In genomic region chr10:44963772-44964633, GRCh38 we compare ENCODE assay signal across 8 cellular contexts. TPM values are rescaled to one million over a fixed set of nuclear protein-coding genes. Genes with fewer than 3 reads are reported as not detected.
A peak's percentile ranks its signal among the peaks of the same experiment; 100 is the strongest.
DNase-seq lines count a peak whose midpoint lies in the region; ATAC-seq and TF ChIP-seq lines count a peak whose summit lies in the region.

No MANE protein-coding gene starts in this region.

- H3K4me3 ChIP-seq in adipocyte (ENCODE audit: low read length) (peak overlapping the region; percentile 49), spleen (peak overlapping the region in 2 of 8 donors; percentile 1 to 33)

- WGBS in spleen, 5 donors: 63 to 73% (median 67%) methylated on average over 15 of the region's 15 CpGs

- H3K27ac ChIP-seq in spleen: peak overlapping the region; percentile 48 to 93 (median 79)

- intact Hi-C loops in spleen (cut with DNase I; ENCODE audit: low total_unique reads): no loop called here

- peak overlapping the region; percentile 67 for H3K9ac ChIP-seq in adipocyte (ENCODE audit: low read length)

- no peaks in the 10 kb centered on the region for H3K27me3 ChIP-seq in adipocyte (replicated peaks; ENCODE audit: control insufficient read depth, insufficient read depth, low read length)
- no peaks in the 10 kb centered on the region for H3K27me3 ChIP-seq in spleen (replicated peaks in 1 of 7)

- no peak for ATAC-seq in HG02798 (IDR thresholded peaks at IDR 0.05; ENCODE audit: poor library complexity, unreplicated experiment)

- TF ChIP-seq POLR2A in GM19193 (IDR thresholded peaks at IDR 0.05; ENCODE audit: extremely low read depth, insufficient read depth, insufficient read length) (peak; percentile 15), spleen (IDR thresholded peaks at IDR 0.05) (no peak)

- H3K4me1 ChIP-seq in adipocyte (ENCODE audit: control insufficient read depth, insufficient read depth, low read length) (peaks cover 86% of the 10 kb centered on the region), spleen (peaks cover 36 to 97% (median 86%) of the 10 kb centered on the region in 6 donors)

- H3K9me3 ChIP-seq in adipocyte (ENCODE audit: control insufficient read depth, low read length) (no peaks in the 10 kb centered on the region), spleen (no peaks in the 10 kb centered on the region)

- DNase-seq in adipocyte (ENCODE audit: low read depth): peak; percentile 22
- DNase-seq in kidney tubule cell (ENCODE audit: low spot score): peak; percentile 87
- DNase-seq in spleen: peak; percentile 84
- DNase-seq in dedifferentiated amniotic fluid mesenchymal stem cell (ENCODE audit: extremely low spot score): no peak
- DNase-seq in activated T-cell treated with anti-CD3 and anti-CD28 coated beads, Interleukin-2, amount 50 U/mL, for 1 hour: no peak
- DNase-seq in GM03348 (ENCODE audit: low spot score): no peak

- H3K36me3 ChIP-seq in adipocyte (ENCODE audit: control insufficient read depth, insufficient read depth, low read length, severe bottlenecking) (no peaks in the 10 kb centered on the region), spleen (no peaks in the 10 kb centered on the region)

- TF ChIP-seq CTCF in spleen (IDR thresholded peaks at IDR 0.05 in 8 of 11, conservative IDR thresholded peaks at IDR 0.05 in 3 of 11): no peak

RNA-seq across cellular contexts. Expression of gene RASSF4, which starts 4.4 kb away (rescaled TPM):
- 10 to 100 TPM; 70.8 to 96.2 (median 73.7) TPM for total RNA-seq in spleen
- 10 to 100 TPM; 36.7 to 61.0 (median 38.2) TPM for polyA plus RNA-seq in spleen

RNA-seq across cellular contexts. Expression of gene DEPP1, which starts 14.6 kb away (rescaled TPM):
- total RNA-seq in spleen: 10 to 100 TPM in 6 of 7 donors, 1 to 10 TPM in 1; 9.5 to 90.1 (median 21.1) TPM
- 10 to 100 TPM; 13.3 to 36.5 (median 15.7) TPM for polyA plus RNA-seq in spleen

RNA-seq across cellular contexts. Expression of gene ZNF22, which starts 36.7 kb away (rescaled TPM):
- total RNA-seq in spleen: 10 to 100 TPM; 22.7 to 28.3 (median 25.8) TPM
- polyA plus RNA-seq in spleen: 10 to 100 TPM; 25.9 to 33.6 (median 31.5) TPM

RNA-seq across cellular contexts. Expression of gene TMEM72, which starts 52.9 kb away (rescaled TPM):
- not detected for total RNA-seq in spleen
- polyA plus RNA-seq in spleen: under 1 TPM in 1 of 3 donors, not detected in 2; 0.04 TPM

Comparison
In these comparisons a context has a peak if more than half of its experiments do, and no peak if none do; other contexts are left out.
1. DNase-seq: peak in adipocyte (single experiment), kidney tubule cell (single experiment) and spleen (single experiment); none in dedifferentiated amniotic fluid mesenchymal stem cell (single experiment), activated T-cell treated with anti-CD3 and anti-CD28 coated beads, Interleukin-2, amount 50 U/mL, for 1 hour (single experiment) and GM03348 (single experiment).